Comparison of ENCODE assay signal across 15 cellular contexts in genomic region chr2:19380532-19380931, GRCh38. TPM values are rescaled to one million over a fixed set of nuclear protein-coding genes. Genes with fewer than 3 reads are reported as not detected.
DNase-seq lines count a peak whose midpoint lies in the region; ATAC-seq and TF ChIP-seq lines count a peak whose summit lies in the region.
"Had no signal": no experiment of that assay in that cellular context is flagged by ENCODE, and none has a peak within 500 bp of the region (broad histone marks: within the 10 kb centered on the region; RNA-seq: fewer than 3 reads in every experiment).

No MANE protein-coding gene starts in this region.

- H3K36me3 ChIP-seq in GM23338 (ENCODE audit: insufficient read depth) (no peaks in the 10 kb centered on the region), WERI-Rb-1 (no peaks in the 10 kb centered on the region)
- H3K36me3 ChIP-seq: BLaER1 had no signal

- no peaks in the 10 kb centered on the region for H3K79me2 ChIP-seq in GM23338 (replicated peaks; ENCODE audit: insufficient read depth)

- no peak overlapping the region for H3K4me2 ChIP-seq in GM23338
- H3K4me2 ChIP-seq: BLaER1 had no signal

- no peak for ATAC-seq in GM23338

- H3K4me3 ChIP-seq in GM23338 (no peak overlapping the region), WERI-Rb-1 (ENCODE audit: low read depth, low read length) (no peak overlapping the region)
- H3K4me3 ChIP-seq: BLaER1 had no signal

- H2AFZ ChIP-seq in GM23338: peak overlapping the region; percentile 2; the same call in 1 of the 2 replicates

- no peaks in the 10 kb centered on the region for H3K9me3 Mint-ChIP-seq in GM23338

- no peaks in the 10 kb centered on the region for H4K20me1 ChIP-seq in GM23338 (replicated peaks; ENCODE audit: insufficient read depth)
- H4K20me1 ChIP-seq: BLaER1 had no signal

- H3F3A ChIP-seq in GM23338 (replicated peaks; ENCODE audit: low read depth): no peaks in the 10 kb centered on the region

- no peak overlapping the region for H3K4me3 Mint-ChIP-seq in GM23338
- H3K4me3 Mint-ChIP-seq: CD14-positive monocyte; CD4-positive, alpha-beta memory T cell; H9 had no signal

- no peak overlapping the region for H3K27ac Mint-ChIP-seq in GM23338
- H3K27ac Mint-ChIP-seq: CD14-positive monocyte; CD4-positive, alpha-beta memory T cell; H9 had no signal

- no peak for TF ChIP-seq CTCF in GM23338 (conservative IDR thresholded peaks at IDR 0.05; ENCODE audit: low read depth in 2 of 2)
- no peak for TF ChIP-seq CTCF in WERI-Rb-1 (IDR thresholded peaks at IDR 0.05; ENCODE audit: low read depth, low read length)

- H3K27me3 ChIP-seq in GM23338 (ENCODE audit: insufficient read depth) (no peaks in the 10 kb centered on the region), WERI-Rb-1 (ENCODE audit: insufficient read depth, low read depth, severe bottlenecking) (no peaks in the 10 kb centered on the region)

- H3K36me3 Mint-ChIP-seq in GM23338 (ENCODE audit: low read depth): no peaks in the 10 kb centered on the region
- H3K36me3 Mint-ChIP-seq: CD14-positive monocyte; CD4-positive, alpha-beta memory T cell had no signal

- H3K9me2 ChIP-seq in GM23338 (ENCODE audit: insufficient read depth): 0 out of 2 replicates have a peak, but pooled peaks cover 11% of the 10 kb centered on the region

- DNase-seq in NCI-H146 (lab: John Stamatoyannopoulos, UW) (peak; percentile 50), NCI-H146 treated with DMSO at 0.1 percent for 48 hours (lab: John Stamatoyannopoulos, UW; ENCODE audit: unreplicated experiment) (no peak), GM23338 (ENCODE audit: low spot score) (no peak), WERI-Rb-1 (peak; percentile 40), renal cortical epithelial cell (ENCODE audit: low read depth) (peak; percentile 40), NCI-H128 (lab: John Stamatoyannopoulos, UW; ENCODE audit: unreplicated experiment) (no peak)
- no peak for DNase-seq in activated CD8-positive, alpha-beta memory T cell treated with anti-CD3 and anti-CD28 coated beads for 24 hours
- DNase-seq: Calu3; CD4-positive, alpha-beta memory T cell; DMS79 treated with DMSO at 0.1 percent for 48 hours; GF-D8; H9 had no signal

- peaks cover 2% of the 10 kb centered on the region for H3K27me3 Mint-ChIP-seq in GM23338 (ENCODE audit: insufficient read depth, low read depth, poor library complexity)

- H3K4me1 ChIP-seq in GM23338 (ENCODE audit: insufficient read depth): no peaks in the 10 kb centered on the region
- H3K4me1 ChIP-seq: BLaER1 had no signal

- peaks cover 3% of the 10 kb centered on the region; the same call in 2 of the 3 replicates for H3K4me1 Mint-ChIP-seq in GM23338
- H3K4me1 Mint-ChIP-seq: CD14-positive monocyte; CD4-positive, alpha-beta memory T cell had no signal

- H3K9me3 ChIP-seq in WERI-Rb-1 (ENCODE audit: severe bottlenecking): peaks cover 6% of the 10 kb centered on the region
- H3K9me3 ChIP-seq: BLaER1 had no signal

- H3K27ac ChIP-seq in GM23338 (ENCODE audit: low read depth) (no peak overlapping the region), WERI-Rb-1 (no peak overlapping the region; the same call in 1 of the 2 replicates)
- H3K27ac ChIP-seq: 22Rv1, BLaER1 had no signal

TF ChIP-seq in GM23338, 12 proteins besides CTCF, POLR2A, EP300 and RAD21:
- TF ChIP-seq EZH2phosphoT487 (IDR thresholded peaks at IDR 0.05; ENCODE audit: unreplicated experiment) (no peak), POLR2AphosphoS5 (IDR thresholded peaks at IDR 0.05; ENCODE audit: low read depth) (no peak), JUNB (IDR thresholded peaks at IDR 0.05; ENCODE audit: unreplicated experiment) (no peak), NANOG (IDR thresholded peaks at IDR 0.05; ENCODE audit: borderline replicate concordance) (no peak)
- TF ChIP-seq, protein P1, sequence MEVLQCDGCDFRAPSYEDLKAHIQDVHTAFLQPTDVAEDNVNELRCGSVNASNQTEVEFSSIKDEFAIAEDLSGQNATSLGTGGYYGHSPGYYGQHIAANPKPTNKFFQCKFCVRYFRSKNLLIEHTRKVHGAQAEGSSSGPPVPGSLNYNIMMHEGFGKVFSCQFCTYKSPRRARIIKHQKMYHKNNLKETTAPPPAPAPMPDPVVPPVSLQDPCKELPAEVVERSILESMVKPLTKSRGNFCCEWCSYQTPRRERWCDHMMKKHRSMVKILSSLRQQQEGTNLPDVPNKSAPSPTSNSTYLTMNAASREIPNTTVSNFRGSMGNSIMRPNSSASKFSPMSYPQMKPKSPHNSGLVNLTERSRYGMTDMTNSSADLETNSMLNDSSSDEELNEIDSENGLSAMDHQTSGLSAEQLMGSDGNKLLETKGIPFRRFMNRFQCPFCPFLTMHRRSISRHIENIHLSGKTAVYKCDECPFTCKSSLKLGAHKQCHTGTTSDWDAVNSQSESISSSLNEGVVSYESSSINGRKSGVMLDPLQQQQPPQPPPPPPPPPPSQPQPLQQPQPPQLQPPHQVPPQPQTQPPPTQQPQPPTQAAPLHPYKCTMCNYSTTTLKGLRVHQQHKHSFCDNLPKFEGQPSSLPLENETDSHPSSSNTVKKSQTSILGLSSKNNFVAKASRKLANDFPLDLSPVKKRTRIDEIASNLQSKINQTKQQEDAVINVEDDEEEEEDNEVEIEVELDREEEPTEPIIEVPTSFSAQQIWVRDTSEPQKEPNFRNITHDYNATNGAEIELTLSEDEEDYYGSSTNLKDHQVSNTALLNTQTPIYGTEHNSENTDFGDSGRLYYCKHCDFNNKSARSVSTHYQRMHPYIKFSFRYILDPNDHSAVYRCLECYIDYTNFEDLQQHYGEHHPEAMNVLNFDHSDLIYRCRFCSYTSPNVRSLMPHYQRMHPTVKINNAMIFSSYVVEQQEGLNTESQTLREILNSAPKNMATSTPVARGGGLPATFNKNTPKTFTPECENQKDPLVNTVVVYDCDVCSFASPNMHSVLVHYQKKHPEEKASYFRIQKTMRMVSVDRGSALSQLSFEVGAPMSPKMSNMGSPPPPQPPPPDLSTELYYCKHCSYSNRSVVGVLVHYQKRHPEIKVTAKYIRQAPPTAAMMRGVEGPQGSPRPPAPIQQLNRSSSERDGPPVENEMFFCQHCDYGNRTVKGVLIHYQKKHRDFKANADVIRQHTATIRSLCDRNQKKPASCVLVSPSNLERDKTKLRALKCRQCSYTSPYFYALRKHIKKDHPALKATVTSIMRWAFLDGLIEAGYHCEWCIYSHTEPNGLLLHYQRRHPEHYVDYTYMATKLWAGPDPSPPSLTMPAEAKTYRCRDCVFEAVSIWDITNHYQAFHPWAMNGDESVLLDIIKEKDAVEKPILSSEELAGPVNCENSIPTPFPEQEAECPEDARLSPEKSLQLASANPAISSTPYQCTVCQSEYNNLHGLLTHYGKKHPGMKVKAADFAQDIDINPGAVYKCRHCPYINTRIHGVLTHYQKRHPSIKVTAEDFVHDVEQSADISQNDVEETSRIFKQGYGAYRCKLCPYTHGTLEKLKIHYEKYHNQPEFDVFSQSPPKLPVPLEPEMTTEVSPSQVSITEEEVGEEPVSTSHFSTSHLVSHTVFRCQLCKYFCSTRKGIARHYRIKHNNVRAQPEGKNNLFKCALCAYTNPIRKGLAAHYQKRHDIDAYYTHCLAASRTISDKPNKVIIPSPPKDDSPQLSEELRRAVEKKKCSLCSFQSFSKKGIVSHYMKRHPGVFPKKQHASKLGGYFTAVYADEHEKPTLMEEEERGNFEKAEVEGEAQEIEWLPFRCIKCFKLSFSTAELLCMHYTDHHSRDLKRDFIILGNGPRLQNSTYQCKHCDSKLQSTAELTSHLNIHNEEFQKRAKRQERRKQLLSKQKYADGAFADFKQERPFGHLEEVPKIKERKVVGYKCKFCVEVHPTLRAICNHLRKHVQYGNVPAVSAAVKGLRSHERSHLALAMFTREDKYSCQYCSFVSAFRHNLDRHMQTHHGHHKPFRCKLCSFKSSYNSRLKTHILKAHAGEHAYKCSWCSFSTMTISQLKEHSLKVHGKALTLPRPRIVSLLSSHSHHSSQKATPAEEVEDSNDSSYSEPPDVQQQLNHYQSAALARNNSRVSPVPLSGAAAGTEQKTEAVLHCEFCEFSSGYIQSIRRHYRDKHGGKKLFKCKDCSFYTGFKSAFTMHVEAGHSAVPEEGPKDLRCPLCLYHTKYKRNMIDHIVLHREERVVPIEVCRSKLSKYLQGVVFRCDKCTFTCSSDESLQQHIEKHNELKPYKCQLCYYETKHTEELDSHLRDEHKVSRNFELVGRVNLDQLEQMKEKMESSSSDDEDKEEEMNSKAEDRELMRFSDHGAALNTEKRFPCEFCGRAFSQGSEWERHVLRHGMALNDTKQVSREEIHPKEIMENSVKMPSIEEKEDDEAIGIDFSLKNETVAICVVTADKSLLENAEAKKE (CRISPR knock-in tag; IDR thresholded peaks at IDR 0.05): no peak

RNA-seq across cellular contexts. Expression of gene OSR1, which starts 22.1 kb away (rescaled TPM):
- 0.24 TPM in 1 of 2 replicates, not detected in the other for total RNA-seq in GM23338 (2014; rRNA removed; shearing (Covaris generic))
- polyA plus RNA-seq in GM23338 (2016; fragmentation: Nextera tagmentation; extraction: Ambion mirVana): 0.23 TPM in 1 of 2 replicates, not detected in the other
- total RNA-seq in renal cortical epithelial cell: 0.17 and 0.80 TPM in 2 replicates
- total RNA-seq: CD4-positive, alpha-beta memory T cell had no signal
- polyA plus RNA-seq: CD14-positive monocyte; CD4-positive, alpha-beta memory T cell had no signal

Comparison
In these comparisons a context has a peak if more than half of its experiments do, and no peak if none do; other contexts are left out.
1. DNase-seq: peak in NCI-H146 (single experiment), WERI-Rb-1 (single experiment) and renal cortical epithelial cell (single experiment); none in NCI-H146 treated with DMSO at 0.1 percent for 48 hours (single experiment), GM23338 (single experiment), activated CD8-positive, alpha-beta memory T cell treated with anti-CD3 and anti-CD28 coated beads for 24 hours (single experiment) and NCI-H128 (single experiment).